ENCODE assay signal across 8 cellular contexts in genomic region chr15:63834500-63835210, GRCh38. TPM values are rescaled to one million over a fixed set of nuclear protein-coding genes. Genes with fewer than 3 reads are reported as not detected.
DNase-seq lines count a peak whose midpoint lies in the region; ATAC-seq, FAIRE-seq and TF ChIP-seq lines count a peak whose summit lies in the region.

No MANE protein-coding gene starts in this region.

- H2AFZ ChIP-seq in fibroblast of lung (ENCODE audit: low read length) = peak overlapping the region; percentile 89

- H3K9me3 ChIP-seq in SJCRH30 (replicated peaks) (no peaks in the 10 kb centered on the region), fibroblast of lung (ENCODE audit: control insufficient read depth, insufficient read depth, low read depth, low read length) (no peaks in the 10 kb centered on the region), psoas muscle (no peaks in the 10 kb centered on the region)

- intact Hi-C loops in psoas muscle (cut with DNase I) = loop anchor here (5.0 kb wide), 2 partner anchors 58 to 213 kb away; partner anchors contain the start of gene DAPK2 (in 1 of the 2)

- peak; percentile 44 for FAIRE-seq in GM12892 (lab: Jason Lieb, UNC)

- TF ChIP-seq POLR2A in GM12892 (IDR thresholded peaks at IDR 0.05; ENCODE audit: low read depth, low read length) = no peak

- ATAC-seq in psoas muscle = peak in 2 of 4 donors; percentile 9 to 11
- no peak for ATAC-seq in HG02840 (IDR thresholded peaks at IDR 0.05; ENCODE audit: low FRiP score, unreplicated experiment)

- H3K27ac ChIP-seq in SJCRH30 = peak overlapping the region; percentile 84
- H3K27ac ChIP-seq in fibroblast of lung (ENCODE audit: insufficient read depth, low read length) = peak overlapping the region; percentile 77
- H3K27ac ChIP-seq in psoas muscle = peak overlapping the region; percentile 95

- H3K4me2 ChIP-seq in fibroblast of lung (ENCODE audit: extremely low read depth, insufficient read depth, low read length) = peak overlapping the region; percentile 89

- WGBS in psoas muscle, 3 donors = 42 to 49% (median 49%) methylated on average over 11 of the region's 11 CpGs

- no peaks in the 10 kb centered on the region for H4K20me1 ChIP-seq in fibroblast of lung (ENCODE audit: control insufficient read depth, extremely low read depth, insufficient read depth, low read length)

- H3K79me2 ChIP-seq in fibroblast of lung (ENCODE audit: control insufficient read depth, insufficient read depth, low read length) = peaks cover 29% of the 10 kb centered on the region

- no peak for TF ChIP-seq CTCF in fibroblast of lung (conservative IDR thresholded peaks at IDR 0.05 in 1 of 2, IDR thresholded peaks at IDR 0.05 in 1 of 2; ENCODE audit: low read depth in 1 of 2, low read length in 2 of 2)
- no peak for TF ChIP-seq CTCF in psoas muscle (IDR thresholded peaks at IDR 0.05)

- H3K9ac ChIP-seq in fibroblast of lung (ENCODE audit: insufficient read depth, low read length) = peak overlapping the region; percentile 88

- H3K27me3 ChIP-seq in SJCRH30 (no peaks in the 10 kb centered on the region), fibroblast of lung (ENCODE audit: control insufficient read depth, insufficient read depth, low read length) (no peaks in the 10 kb centered on the region), psoas muscle (ENCODE audit: insufficient read depth in 3 of 3, low read length in 2 of 3) (no peaks in the 10 kb centered on the region)

- DNase-seq in GM12892 (ENCODE audit: insufficient read length) (no peak), SJCRH30 (no peak), fibroblast of lung (ENCODE audit: low read depth in 2 of 2) (no peak), psoas muscle (no peak), GM19238 (ENCODE audit: insufficient read length, low spot score) (no peak), NCI-H187 treated with DMSO at 0.1 percent for 48 hours (lab: John Stamatoyannopoulos, UW) (no peak)
- DNase-seq in stimulated activated CD4-positive, alpha-beta T cell treated with anti-CD3 and anti-CD28 coated beads, Interleukin-2, amount 100 ng/mL, for 24 hours = no peak

- H3K4me3 ChIP-seq in SJCRH30 (peak overlapping the region; percentile 86), fibroblast of lung (replicated peaks in 1 of 4; ENCODE audit: control extremely low read depth in 1 of 4, insufficient read depth in 1 of 4, low read depth in 3 of 4, low read length in 4 of 4) (peak overlapping the region; percentile 72 to 91 (median 83)), psoas muscle (peak overlapping the region; percentile 93)

- no peaks in the 10 kb centered on the region for H3K4me1 ChIP-seq in SJCRH30
- no peaks in the 10 kb centered on the region for H3K4me1 ChIP-seq in fibroblast of lung (ENCODE audit: control insufficient read depth, extremely low read depth, insufficient read depth, low read length)
- H3K4me1 ChIP-seq in psoas muscle = peaks cover 28% of the 10 kb centered on the region

- H3K36me3 ChIP-seq in SJCRH30 (no peaks in the 10 kb centered on the region), fibroblast of lung (ENCODE audit: control insufficient read depth, insufficient read depth, low read length) (no peaks in the 10 kb centered on the region), psoas muscle (ENCODE audit: insufficient read depth in 1 of 2, low read depth in 1 of 2) (no peaks in the 10 kb centered on the region)

RNA-seq across cellular contexts. Expression of gene HERC1, which starts 0.9 kb away (rescaled TPM):
- polyA plus RNA-seq in GM12892 (2012; ENCODE audit: missing spikeins) = 39.1 TPM
- total RNA-seq in SJCRH30 (2014; rRNA removed; shearing (Covaris generic)) = 49.6 and 54.5 TPM in 2 replicates
- total RNA-seq in fibroblast of lung (90.1 and 106 TPM in 2 replicates), psoas muscle (10 to 100 TPM; 54.9 to 98.5 (median 79.5) TPM)
- polyA plus RNA-seq in fibroblast of lung (16.5 and 17.4 TPM in 2 replicates), psoas muscle (10 to 100 TPM; 31.4 to 49.9 (median 43.2) TPM)
- 20.4 and 21.7 TPM in 2 replicates for polyA plus RNA-seq in fibroblast of lung (2012)
- polyA minus RNA-seq in fibroblast of lung (ENCODE audit: low replicate concordance) = 48.9 and 104 TPM in 2 replicates
